In genomic region chr10:32410569-32410968, GRCh38 we compare ENCODE assay signal across 23 cellular contexts.
"Had no signal": no experiment of that assay in that cellular context is flagged by ENCODE, and none has a peak within 500 bp of the region (broad histone marks: within the 10 kb centered on the region; RNA-seq: fewer than 3 reads in every experiment).

No MANE protein-coding gene starts in this region.

- H3K4me2 ChIP-seq: neural progenitor cell had no signal

- H3K27ac ChIP-seq: neural progenitor cell, ovary, parathyroid adenoma, psoas muscle, right lobe of liver, sigmoid colon, stomach, tibial artery, transverse colon, upper lobe of right lung, uterus had no signal

- H3K4me1 ChIP-seq: neural progenitor cell, parathyroid adenoma, right lobe of liver, upper lobe of right lung, uterus had no signal

- H3K36me3 ChIP-seq: neural progenitor cell, ovary, right lobe of liver, sigmoid colon, stomach, tibial artery, transverse colon, upper lobe of right lung, uterus had no signal

- DNase-seq: natural killer cell; occipital lobe; ovary; posterior cingulate gyrus; psoas muscle; right cardiac atrium; right lobe of liver; sigmoid colon; stimulated activated CD4-positive, alpha-beta T cell treated with anti-CD3 and anti-CD28 coated beads, Interleukin-15, amount 100 ng/mL, for 24 hours; stimulated activated CD4-positive, alpha-beta T cell treated with anti-CD3 and anti-CD28 coated beads, Interleukin-2, amount 100 ng/mL, for 24 hours; stimulated activated CD4-positive, alpha-beta T cell treated with anti-CD3 and anti-CD28 coated beads, Interleukin-2, amount 100 ng/mL, for 48 hours; stimulated activated CD4-positive, alpha-beta T cell treated with anti-CD3 and anti-CD28 coated beads, Interleukin-4, amount 100 ng/mL, for 24 hours; stimulated activated naive B cell treated with anti-CD40 and anti-IgM and Interleukin-4, amounts not matched to agents 10 μg/mL and 1 μg/mL and 100 μg/mL, for 72 hours; stimulated activated naive CD4-positive, alpha-beta T cell treated with Interleukin-2 at 50 U/mL for 16 hours; stomach; tibial artery; transverse colon; upper lobe of right lung; uterus had no signal

- FAIRE-seq: small intestine had no signal

- H3K79me2 ChIP-seq: parathyroid adenoma had no signal

- H3K27me3 ChIP-seq: neural progenitor cell, ovary, right lobe of liver, sigmoid colon, stomach, tibial artery, transverse colon, upper lobe of right lung, uterus had no signal

- H3K9ac ChIP-seq: neural progenitor cell, parathyroid adenoma had no signal

- H3K4me3 ChIP-seq: neural progenitor cell, ovary, psoas muscle, right lobe of liver, sigmoid colon, stomach, tibial artery, transverse colon, upper lobe of right lung, uterus had no signal

- H2AFZ ChIP-seq: neural progenitor cell, parathyroid adenoma had no signal

- H3K9me3 ChIP-seq: ovary, psoas muscle, right lobe of liver, sigmoid colon, stomach, tibial artery, transverse colon, upper lobe of right lung, uterus had no signal

- ATAC-seq: natural killer cell; psoas muscle; right cardiac atrium; right lobe of liver; stimulated activated effector memory CD8-positive, alpha-beta T cell treated with anti-CD3 and anti-CD28 coated beads, Interleukin-12 subunit alpha, Interleukin-12 subunit beta, amount 100 ng/mL, for 72 hours; stimulated activated naive B cell treated with anti-CD40 and anti-IgM and Interleukin-4, amounts not matched to agents 10 μg/mL and 1 μg/mL and 100 μg/mL, for 72 hours; upper lobe of right lung had no signal
